22 cellular contexts compared by ENCODE assay signal in genomic region chr3:89488800-89489580, GRCh38.
DNase-seq lines count a peak whose midpoint lies in the region; ATAC-seq, FAIRE-seq and TF ChIP-seq lines count a peak whose summit lies in the region.
"Had no signal": no experiment of that assay in that cellular context is flagged by ENCODE, and none has a peak within 500 bp of the region (broad histone marks: within the 10 kb centered on the region; RNA-seq: fewer than 3 reads in every experiment).

No MANE protein-coding gene starts in this region.

- no peak for FAIRE-seq in HepG2 (lab: Jason Lieb, UNC)

- BruUV-seq in HepG2 (replicated peaks; lab: Mats Ljungman, UMichigan) (no TSS peak), PC-9 (replicated peaks; lab: Mats Ljungman, UMichigan) (no TSS peak)

- WGBS in HepG2 (ENCODE audit: low lambda C conversion rate) = 22% methylated on average over 4 of the region's 4 CpGs
- 64% methylated on average over 4 of the region's 4 CpGs for WGBS in right lobe of liver (ENCODE audit: insufficient coverage, low coverage, low lambda C conversion rate, missing lambda C conversion rate)

- H3F3A ChIP-seq in PC-9 (ENCODE audit: insufficient read depth, low read depth) = no peaks in the 10 kb centered on the region

- H3K9me3 ChIP-seq in HepG2 (ENCODE audit: low read length) = no peaks in the 10 kb centered on the region
- no peaks in the 10 kb centered on the region for H3K9me3 ChIP-seq in right lobe of liver
- no peaks in the 10 kb centered on the region; the same call in 1 of the 2 replicates for H3K9me3 ChIP-seq in SK-N-MC (ENCODE audit: low read depth, low read length)
- peaks cover 47% of the 10 kb centered on the region for H3K9me3 ChIP-seq in left ventricle myocardium inferior (replicated peaks)
- no peaks in the 10 kb centered on the region for H3K9me3 ChIP-seq in PC-9 (ENCODE audit: insufficient read depth, low read depth)
- H3K9me3 ChIP-seq: BLaER1, Peyer's patch had no signal

- no peak for DNase-seq in HepG2 (ENCODE audit: low spot score)
- DNase-seq in right lobe of liver = no peak
- DNase-seq in SK-N-MC (ENCODE audit: low read depth, low spot score) = no peak
- no peak for DNase-seq in left ventricle myocardium inferior
- DNase-seq in NCI-H187 treated with DMSO at 0.1 percent for 48 hours (lab: John Stamatoyannopoulos, UW) = no peak
- DNase-seq in PC-9 = no peak
- no peak for DNase-seq in HuH-7 (ENCODE audit: low spot score)
- DNase-seq: activated CD4-positive, alpha-beta memory T cell treated with anti-CD3 and anti-CD28 coated beads for 36 hours; activated gamma-delta T cell; activated naive CD8-positive, alpha-beta T cell treated with anti-CD3 and anti-CD28 coated beads, Interleukin-2, amount 50 U/mL, for 24 hours; mesendoderm; MM.1S; naive thymus-derived CD4-positive, alpha-beta T cell; NCI-H1694; NCI-H774; Peyer's patch; retina; stimulated activated CD4-positive, alpha-beta T cell treated with anti-CD3 and anti-CD28 coated beads, Interleukin-15, amount 100 ng/mL, for 24 hours; stimulated activated CD8-positive, alpha-beta memory T cell treated with anti-CD3 and anti-CD28 coated beads, Interleukin-4, amount 100 ng/mL, for 48 hours; trophoblast cell had no signal

- TF ChIP-seq EP300 in HepG2 (IDR thresholded peaks at IDR 0.05; ENCODE audit: low read depth in 2 of 2, low read length in 2 of 2) = no peak
- TF ChIP-seq EP300 in HepG2 (CRISPR knock-in tag; IDR thresholded peaks at IDR 0.05; ENCODE audit: borderline replicate concordance) = no peak

- no peaks in the 10 kb centered on the region for H3K9me2 ChIP-seq in PC-9 (ENCODE audit: insufficient read depth)

- H3K9ac ChIP-seq in HepG2 (ENCODE audit: insufficient read depth, low read depth, low read length) (no peak overlapping the region), SK-N-MC (ENCODE audit: insufficient read length) (no peak overlapping the region)
- H3K9ac ChIP-seq: BLaER1 had no signal

- H3K4me3 ChIP-seq in HepG2 (replicated peaks in 1 of 3; ENCODE audit: insufficient read depth in 1 of 3, low read depth in 2 of 3, low read length in 3 of 3) = no peak overlapping the region
- no peak overlapping the region for H3K4me3 ChIP-seq in right lobe of liver
- H3K4me3 ChIP-seq in SK-N-MC = no peak overlapping the region
- no peak overlapping the region for H3K4me3 ChIP-seq in left ventricle myocardium inferior
- no peak overlapping the region for H3K4me3 ChIP-seq in PC-9
- H3K4me3 ChIP-seq: BLaER1, Peyer's patch had no signal

- TF ChIP-seq POLR2A in HepG2 (IDR thresholded peaks at IDR 0.05; ENCODE audit: insufficient read depth in 1 of 2, low read depth in 2 of 2, low read length in 2 of 2) (no peak), right lobe of liver (IDR thresholded peaks at IDR 0.05) (no peak)

- H3K4me2 ChIP-seq in HepG2 (ENCODE audit: low read depth, low read length) (no peak overlapping the region), PC-9 (no peak overlapping the region)
- H3K4me2 ChIP-seq: BLaER1 had no signal

- H3K79me2 ChIP-seq in HepG2 (ENCODE audit: insufficient read depth, low read length) = no peaks in the 10 kb centered on the region
- no peaks in the 10 kb centered on the region for H3K79me2 ChIP-seq in PC-9 (ENCODE audit: low read depth)

- ATAC-seq in HepG2 (no peak), right lobe of liver (no peak), HG02623 (IDR thresholded peaks at IDR 0.05; ENCODE audit: unreplicated experiment) (no peak)
- ATAC-seq: activated naive CD8-positive, alpha-beta T cell treated with anti-CD3 and anti-CD28 coated beads, Interleukin-2, amount 50 U/mL, for 24 hours; naive thymus-derived CD4-positive, alpha-beta T cell had no signal

- POLR2A ChIA-PET in HepG2 (lab: Yijun Ruan, JAX) = no interaction called here
- POLR2A ChIA-PET in PC-9 (lab: Charles Lee; ENCODE audit: unreplicated experiment) = no interaction called here

- CTCF ChIA-PET in HepG2 (lab: Yijun Ruan, JAX; ENCODE audit: low intra/inter-chr PET ratio, low total read pairs) (no interaction called here), PC-9 (lab: Charles Lee) (no interaction called here)

- intact Hi-C loops in HepG2 (cut with micrococcal nuclease; ENCODE audit: unreplicated experiment) (no loop called here), right lobe of liver (cut with DNase I) (no loop called here), left ventricle myocardium inferior (cut with micrococcal nuclease) (no loop called here), PC-9 (cut with micrococcal nuclease; ENCODE audit: unreplicated experiment) (no loop called here)

- H3K27ac ChIP-seq in HepG2 (ENCODE audit: extremely low read length, insufficient read depth, low read length) (no peak overlapping the region), right lobe of liver (no peak overlapping the region), SK-N-MC (peak overlapping the region; percentile 40; the same call in 1 of the 2 replicates), left ventricle myocardium inferior (replicated peaks) (peak overlapping the region; percentile 45), PC-9 (no peak overlapping the region)
- H3K27ac ChIP-seq: BLaER1, Peyer's patch had no signal

- in situ Hi-C loops in HepG2 (cut with HindIII; ENCODE audit: extremely low pct_ligation_motif_present, low pct_unique_long_range_greater_than_20kb) = no loop called here

- H4K20me1 ChIP-seq in HepG2 (ENCODE audit: insufficient read depth, low read length) (no peaks in the 10 kb centered on the region), PC-9 (ENCODE audit: insufficient read depth) (no peaks in the 10 kb centered on the region)
- H4K20me1 ChIP-seq: BLaER1 had no signal

- TF ChIP-seq CTCF in HepG2 (CRISPR knock-in tag; IDR thresholded peaks at IDR 0.05) (no peak), right lobe of liver (IDR thresholded peaks at IDR 0.05) (no peak), left ventricle myocardium inferior (IDR thresholded peaks at IDR 0.05; ENCODE audit: borderline replicate concordance) (no peak), PC-9 (conservative IDR thresholded peaks at IDR 0.05) (no peak)

- H3K4me1 ChIP-seq in HepG2 (ENCODE audit: insufficient read depth, low read length) = no peaks in the 10 kb centered on the region
- H3K4me1 ChIP-seq in right lobe of liver = no peaks in the 10 kb centered on the region
- no peaks in the 10 kb centered on the region for H3K4me1 ChIP-seq in left ventricle myocardium inferior
- no peaks in the 10 kb centered on the region for H3K4me1 ChIP-seq in PC-9 (replicated peaks; ENCODE audit: insufficient read depth)
- H3K4me1 ChIP-seq: BLaER1, Peyer's patch had no signal

- no peak for TF ChIP-seq RAD21 in HepG2 (CRISPR knock-in tag; IDR thresholded peaks at IDR 0.05)

- H3K36me3 ChIP-seq in HepG2 (replicated peaks in 1 of 2; ENCODE audit: control insufficient read depth in 1 of 2, insufficient read depth in 2 of 2, low read length in 2 of 2) (no peaks in the 10 kb centered on the region), right lobe of liver (no peaks in the 10 kb centered on the region), SK-N-MC (ENCODE audit: insufficient read depth, low read length) (no peaks in the 10 kb centered on the region), left ventricle myocardium inferior (no peaks in the 10 kb centered on the region), PC-9 (ENCODE audit: low read depth) (no peaks in the 10 kb centered on the region)
- H3K36me3 ChIP-seq: BLaER1, Peyer's patch had no signal

- H2AFZ ChIP-seq in HepG2 (ENCODE audit: low read length) (no peak overlapping the region), PC-9 (no peak overlapping the region)

- H3K27me3 ChIP-seq in HepG2 (ENCODE audit: control insufficient read depth in 1 of 2, insufficient read depth in 2 of 2, low read length in 2 of 2) (no peaks in the 10 kb centered on the region), right lobe of liver (no peaks in the 10 kb centered on the region), left ventricle myocardium inferior (ENCODE audit: low read depth) (no peaks in the 10 kb centered on the region), PC-9 (ENCODE audit: insufficient read depth, low read depth) (no peaks in the 10 kb centered on the region)
- H3K27me3 ChIP-seq: BLaER1, Peyer's patch had no signal

TF ChIP-seq in HepG2, 621 proteins besides CTCF, POLR2A, EP300 and RAD21:
- TF ChIP-seq CEBPB (IDR thresholded peaks at IDR 0.05; ENCODE audit: borderline replicate concordance, low read depth, low read length) = peak; percentile 39; the same call in 1 of the 2 replicates
- TF ChIP-seq ARNT (IDR thresholded peaks at IDR 0.05) = no peak

Comparison
In these comparisons a context has a peak if more than half of its experiments do, and no peak if none do; other contexts are left out.
1. H3K27ac ChIP-seq: peak in SK-N-MC (single experiment) and left ventricle myocardium inferior (single experiment); none in HepG2 (single experiment), right lobe of liver (0 of 3) and PC-9 (single experiment).